ENCODE assay signal across 8 cellular contexts in the genomic region with DNA sequence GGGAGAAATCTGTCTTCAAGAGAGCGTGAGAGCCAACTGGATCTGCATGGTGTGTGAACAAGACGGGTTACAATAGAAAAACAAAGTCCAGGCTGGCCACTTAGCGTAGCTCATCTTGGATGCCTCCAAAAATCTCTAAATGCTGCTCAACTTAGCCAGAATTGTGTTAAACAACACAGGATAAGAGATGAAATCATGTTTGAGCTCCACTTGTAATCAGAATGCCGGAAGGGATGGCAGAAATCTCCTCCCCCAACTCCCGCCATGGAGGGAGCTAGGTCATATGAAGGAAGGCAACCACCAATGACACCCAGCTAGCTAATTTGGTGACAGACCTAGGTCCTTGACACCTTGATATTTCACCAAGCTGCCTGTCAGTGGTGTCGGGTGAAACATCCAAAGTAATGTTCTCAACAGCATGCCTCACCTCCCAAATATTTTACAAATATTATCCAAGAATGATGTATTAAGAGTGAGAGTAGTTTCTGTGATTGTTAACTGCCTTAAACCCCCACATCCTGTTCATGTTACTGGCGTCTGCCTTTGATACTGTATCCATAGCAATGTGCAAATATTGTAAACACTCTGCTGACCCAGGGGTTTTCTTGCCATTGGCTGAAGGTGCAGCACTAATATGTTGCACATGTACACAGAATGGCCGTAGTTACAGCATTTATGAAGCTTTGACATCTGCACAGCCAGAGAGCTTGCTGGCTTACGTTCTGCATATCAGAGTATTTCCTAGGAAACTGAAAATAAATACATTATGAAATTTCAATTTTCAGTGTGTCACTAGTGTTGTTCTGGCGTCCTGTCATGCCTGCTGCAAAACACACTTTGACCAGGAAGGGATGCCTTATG. TPM values are rescaled to one million over a fixed set of nuclear protein-coding genes. Genes with fewer than 3 reads are reported as not detected.
DNase-seq lines count a peak whose midpoint lies in the region; ATAC-seq lines count a peak whose summit lies in the region.

No MANE protein-coding gene starts in this region.

- no peak overlapping the region for H2BK5ac ChIP-seq in trophoblast cell (ENCODE audit: low read depth, low read length, poor library complexity)

- peak; percentile 82 for DNase-seq in dedifferentiated amniotic fluid mesenchymal stem cell (ENCODE audit: extremely low spot score)
- peak; percentile 89 to 98 for DNase-seq in trophoblast cell
- no peak for DNase-seq in stimulated activated CD8-positive, alpha-beta memory T cell treated with anti-CD3 and anti-CD28 coated beads, Interleukin-4, amount 100 ng/mL, for 48 hours
- DNase-seq in substantia nigra (lab: John Stamatoyannopoulos, UW) = no peak
- no peak for DNase-seq in NCI-H2196 (lab: John Stamatoyannopoulos, UW; ENCODE audit: unreplicated experiment)

- H2BK120ac ChIP-seq in trophoblast cell (ENCODE audit: insufficient read depth, low read length, poor library complexity) = no peak overlapping the region

- H3K36me3 ChIP-seq in trophoblast cell (ENCODE audit: control insufficient read depth in 1 of 2, insufficient read depth in 2 of 2, low read length in 2 of 2) = no peaks in the 10 kb centered on the region

- H3K14ac ChIP-seq in trophoblast cell (ENCODE audit: low read length) = no peak overlapping the region

- no CpG with 5 or more reads among the region's 10 CpGs for WGBS in trophoblast cell (ENCODE audit: extremely low coverage, insufficient coverage, insufficient read length)

- H3K4ac ChIP-seq in trophoblast cell (ENCODE audit: low read depth, low read length) = no peak overlapping the region

- H3K18ac ChIP-seq in trophoblast cell (ENCODE audit: low read length) = no peak overlapping the region

- H3K79me2 ChIP-seq in trophoblast cell (ENCODE audit: control insufficient read depth, insufficient read depth, low read length, poor library complexity) = peaks cover 2% of the 10 kb centered on the region

- H3K79me1 ChIP-seq in trophoblast cell (ENCODE audit: low read length) = peaks cover 11% of the 10 kb centered on the region

- no peak overlapping the region for H4K91ac ChIP-seq in trophoblast cell (ENCODE audit: low read depth, low read length)

- no peak overlapping the region for H3K23ac ChIP-seq in trophoblast cell (ENCODE audit: low read length)

- peaks cover 8 to 9% of the 10 kb centered on the region in 2 experiments for H3K4me1 ChIP-seq in trophoblast cell (ENCODE audit: control insufficient read depth in 1 of 2, insufficient read depth in 2 of 2, low read length in 2 of 2)

- peaks cover 6% of the 10 kb centered on the region for H3K9me3 ChIP-seq in trophoblast cell (ENCODE audit: insufficient read depth, low read depth, low read length)

- peak; percentile 81 for ATAC-seq in GM18868 (IDR thresholded peaks at IDR 0.05; ENCODE audit: unreplicated experiment)
- ATAC-seq in HG03354 (IDR thresholded peaks at IDR 0.05; ENCODE audit: poor library complexity, severe bottlenecking, unreplicated experiment) = peak; percentile 96
- ATAC-seq in HG02763 (IDR thresholded peaks at IDR 0.05; ENCODE audit: unreplicated experiment) = no peak

- no peak overlapping the region for H2AFZ ChIP-seq in trophoblast cell (ENCODE audit: insufficient read depth, low read length, poor library complexity)

- no peak overlapping the region for H3K9ac ChIP-seq in trophoblast cell (ENCODE audit: low read length)

- H3K27ac ChIP-seq in trophoblast cell (ENCODE audit: low read depth, low read length) (no peak overlapping the region), substantia nigra (ENCODE audit: low read depth, low read length, poor library complexity, severe bottlenecking) (no peak overlapping the region)

- no peak overlapping the region for H3K4me3 ChIP-seq in trophoblast cell (ENCODE audit: low read depth, low read length)

- H2AK5ac ChIP-seq in trophoblast cell (ENCODE audit: low read length) = no peak overlapping the region

- no peak overlapping the region for H4K12ac ChIP-seq in trophoblast cell (ENCODE audit: low read depth, low read length)

- H3K27me3 ChIP-seq in trophoblast cell (ENCODE audit: insufficient read depth, low read length) = no peaks in the 10 kb centered on the region

- H3K4me2 ChIP-seq in trophoblast cell (ENCODE audit: low read length) = no peak overlapping the region

- no peak overlapping the region for H4K8ac ChIP-seq in trophoblast cell (ENCODE audit: low read depth, low read length)

- no peak overlapping the region for H2BK12ac ChIP-seq in trophoblast cell (ENCODE audit: low read length)

RNA-seq across cellular contexts. Expression of a gene that starts 25.8 kb away (rescaled TPM):
- polyA plus RNA-seq in trophoblast cell (2013) = 19.2 and 20.4 TPM in 2 replicates

RNA-seq across cellular contexts. Expression of a gene that starts 28.2 kb away (rescaled TPM):
- 12.4 and 12.5 TPM in 2 replicates for polyA plus RNA-seq in trophoblast cell (2013)

Comparison
In these comparisons a context has a peak if more than half of its experiments do, and no peak if none do; other contexts are left out.
1. DNase-seq: peak in dedifferentiated amniotic fluid mesenchymal stem cell (single experiment) and trophoblast cell (2 of 2); none in stimulated activated CD8-positive, alpha-beta memory T cell treated with anti-CD3 and anti-CD28 coated beads, Interleukin-4, amount 100 ng/mL, for 48 hours (single experiment), substantia nigra (0 of 49) and NCI-H2196 (single experiment).